8 cellular contexts compared by ENCODE assay signal in the genomic region with DNA sequence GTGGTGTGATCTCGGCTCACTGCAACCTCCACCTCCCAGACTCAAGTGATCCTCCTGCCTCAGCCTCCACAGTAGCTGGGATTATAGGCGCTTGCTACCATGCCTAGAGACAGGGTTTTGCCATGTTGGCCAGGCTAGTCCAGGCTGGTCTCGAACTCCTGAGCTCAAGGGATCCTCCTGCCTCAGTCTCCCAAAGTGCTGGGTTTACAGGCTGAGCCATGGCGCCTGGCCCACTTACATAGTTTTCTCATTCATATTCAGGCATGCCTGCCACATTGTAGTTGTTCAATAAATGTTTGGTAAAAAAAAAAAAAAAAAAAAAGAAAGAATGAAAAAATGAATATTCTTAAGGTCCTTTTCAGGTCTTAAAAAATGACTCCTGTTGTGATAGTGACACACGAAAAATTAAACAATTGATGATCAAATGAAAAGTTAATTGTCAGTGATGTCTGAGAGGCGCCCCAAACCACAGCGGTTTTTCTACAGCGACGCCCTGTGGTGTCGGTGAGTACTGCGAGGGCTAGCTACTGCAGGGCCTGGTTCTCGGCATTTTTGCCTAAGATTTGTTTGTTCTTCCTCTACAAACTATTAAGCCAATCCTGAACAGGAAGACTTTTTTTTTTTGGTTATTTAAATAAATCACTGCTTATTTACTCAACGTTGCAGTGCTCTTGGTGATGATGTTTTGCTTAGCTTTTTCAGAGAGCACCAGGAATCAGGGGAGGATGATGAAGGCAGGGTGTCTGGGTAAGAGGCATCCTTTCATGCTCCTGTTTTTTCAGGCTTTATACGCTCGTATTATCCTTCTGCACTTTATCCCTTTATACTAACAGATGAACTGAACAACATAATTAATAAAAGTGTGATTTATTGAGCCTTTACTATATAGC.
DNase-seq lines count a peak whose midpoint lies in the region; ATAC-seq and TF ChIP-seq lines count a peak whose summit lies in the region.

No MANE protein-coding gene starts in this region.

- peaks cover 16% of the 10 kb centered on the region for H3K4me1 Mint-ChIP-seq in type B pancreatic cell (ENCODE audit: unreplicated experiment)

- H3K4me3 Mint-ChIP-seq in type B pancreatic cell, result no peak overlapping the region

- ATAC-seq in HG02973 (IDR thresholded peaks at IDR 0.05; ENCODE audit: unreplicated experiment), result peak; percentile 92

- no peak overlapping the region for H3K27ac ChIP-seq in AG04450 (ENCODE audit: low read depth, low read length)

- peaks cover 10% of the 10 kb centered on the region for H3K9me3 Mint-ChIP-seq in type B pancreatic cell

- peak; percentile 98 for TF ChIP-seq CTCF in AG04450 (IDR thresholded peaks at IDR 0.05; ENCODE audit: low read depth, low read length)
- peak; percentile 84 for TF ChIP-seq CTCF in GM12875 (IDR thresholded peaks at IDR 0.05; ENCODE audit: borderline replicate concordance, insufficient read depth, low read depth, low read length)
- TF ChIP-seq CTCF in type B pancreatic cell (conservative IDR thresholded peaks at IDR 0.05), result peak; percentile 93

- no peak overlapping the region for H3K27ac Mint-ChIP-seq in type B pancreatic cell

- H3K27me3 Mint-ChIP-seq in type B pancreatic cell, result no peaks in the 10 kb centered on the region

- CTCF ChIA-PET in AG04450 (lab: Charles Lee), result interaction anchor here (0.6 to 8.5 kb wide), 67 partner anchors 9 to 1049 kb away, joined by 3 to 169 read pairs (median 6); a partner anchor contains a TSS

- DNase-seq in AG04450 (ENCODE audit: low read depth, low spot score) (no peak), RPMI7951 (ENCODE audit: low read depth) (peak; percentile 45), dedifferentiated amniotic fluid mesenchymal stem cell (ENCODE audit: extremely low spot score) (peak; percentile 39), lung microvascular endothelial cell (ENCODE audit: low read depth in 2 of 2) (peak; percentile 44 to 54), type B pancreatic cell (ENCODE audit: extremely low spot score, unreplicated experiment) (no peak), NCI-H524 treated with DMSO at 0.1 percent for 48 hours (lab: John Stamatoyannopoulos, UW) (no peak)

- no peaks in the 10 kb centered on the region for H3K9me3 ChIP-seq in AG04450 (ENCODE audit: control insufficient read depth, insufficient read depth, low read length)

- POLR2A ChIA-PET in AG04450 (lab: Yijun Ruan, JAX), result interaction anchor here (1.1 kb wide), 1 partner anchor 173 kb away, joined by 3 read pairs; no protein-coding TSS in a partner anchor

- no peak overlapping the region for H3K4me3 ChIP-seq in AG04450 (ENCODE audit: low read depth, low read length)
- no peak overlapping the region for H3K4me3 ChIP-seq in GM12875 (ENCODE audit: low read depth, low read length)

- H3K36me3 Mint-ChIP-seq in type B pancreatic cell, result no peaks in the 10 kb centered on the region

- peaks cover 2% of the 10 kb centered on the region for H3K27me3 ChIP-seq in AG04450 (ENCODE audit: control insufficient read depth, insufficient read depth, low read length)

Comparison
In these comparisons a context has a peak if more than half of its experiments do, and no peak if none do; other contexts are left out.
1. DNase-seq: peak in RPMI7951 (single experiment), dedifferentiated amniotic fluid mesenchymal stem cell (single experiment) and lung microvascular endothelial cell (2 of 2); none in AG04450 (single experiment), type B pancreatic cell (single experiment) and NCI-H524 treated with DMSO at 0.1 percent for 48 hours (single experiment).
2. Peak in every context shown above with its lines, with median percentiles within 50 percentile points of each other: CTCF ChIP-seq.